Comparison of ENCODE assay signal across 9 cellular contexts in the genomic region with DNA sequence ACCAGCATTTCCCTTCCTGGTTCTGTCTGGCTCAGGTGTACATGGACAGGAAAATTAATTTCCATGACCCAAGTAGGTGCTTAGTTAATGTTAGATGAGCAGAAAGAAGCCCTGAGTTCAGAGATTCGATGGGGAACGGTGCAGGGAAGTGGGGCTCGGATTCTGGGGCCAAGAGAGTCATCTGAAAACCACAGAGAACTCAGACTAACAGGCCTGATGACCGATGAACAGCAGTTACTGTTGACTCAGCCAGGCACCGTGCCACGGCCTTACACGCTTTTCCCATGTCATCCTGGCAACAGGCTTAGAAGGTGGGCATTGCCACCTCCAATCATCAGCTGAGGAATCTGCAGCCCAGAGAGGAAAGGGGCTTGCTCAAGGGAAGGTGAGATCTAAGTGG. TPM values are rescaled to one million over a fixed set of nuclear protein-coding genes. Genes with fewer than 3 reads are reported as not detected.
A peak's percentile ranks its signal among the peaks of the same experiment; 100 is the strongest.
DNase-seq lines count a peak whose midpoint lies in the region; ATAC-seq and TF ChIP-seq lines count a peak whose summit lies in the region.
"Not testable (repeated sequence)": the region's sequence is repeated elsewhere in the genome, so short reads cannot be mapped to it uniquely, and the experiment has no call there.
"Had no signal": no experiment of that assay in that cellular context is flagged by ENCODE, and none has a peak within 500 bp of the region (broad histone marks: within the 10 kb centered on the region; RNA-seq: fewer than 3 reads in every experiment).

No MANE protein-coding gene starts in this region.

- in situ Hi-C loops in GM13977 (cut with MboI; ENCODE audit: low pct_unique_long_range_greater_than_20kb, low sequenced_read_pairs, unreplicated experiment) = loop anchor here (5.0 to 25.0 kb wide), 5 partner anchors 324 to 614 kb away; a partner anchor contains a TSS
- in situ Hi-C loops in brain microvascular endothelial cell (cut with HindIII; ENCODE audit: low pct_ligation_motif_present, low sequenced_read_pairs) = not testable (repeated sequence)

- not testable (repeated sequence) for H3K27me3 ChIP-seq in WERI-Rb-1 (ENCODE audit: insufficient read depth, low read depth, severe bottlenecking); brain microvascular endothelial cell (replicated peaks)

- intact Hi-C loops in mucosa of descending colon (cut with DNase I, micrococcal nuclease) = not testable (repeated sequence)

- ATAC-seq in mucosa of descending colon = peak; percentile 9

- H3K36me3 ChIP-seq in WERI-Rb-1 = peaks cover 46% of the 10 kb centered on the region
- peaks cover 19% of the 10 kb centered on the region for H3K36me3 ChIP-seq in brain microvascular endothelial cell (replicated peaks)
- peaks cover 11% of the 10 kb centered on the region for H3K36me3 ChIP-seq in mucosa of descending colon (ENCODE audit: low read depth)

- not testable (repeated sequence) for H3K27ac ChIP-seq in WERI-Rb-1, brain microvascular endothelial cell

- TF ChIP-seq CTCF in GM13977 (IDR thresholded peaks at IDR 0.05; ENCODE audit: extremely low read depth, insufficient read depth, missing control alignments); WERI-Rb-1 (IDR thresholded peaks at IDR 0.05; ENCODE audit: low read depth, low read length); brain microvascular endothelial cell (IDR thresholded peaks at IDR 0.05; ENCODE audit: low read depth, low read length, missing control alignments); fibroblast of the aortic adventitia (IDR thresholded peaks at IDR 0.05; ENCODE audit: insufficient read depth, low read length); mucosa of descending colon (IDR thresholded peaks at IDR 0.05): not testable (repeated sequence)

- H3K4me3 ChIP-seq in WERI-Rb-1 (ENCODE audit: low read depth, low read length); brain microvascular endothelial cell (ENCODE audit: low read depth, low read length); fibroblast of the aortic adventitia (ENCODE audit: low read depth, low read length); mucosa of descending colon: not testable (repeated sequence)

- H3K9me3 ChIP-seq in WERI-Rb-1 (ENCODE audit: severe bottlenecking); mucosa of descending colon: not testable (repeated sequence)

- peaks cover 19% of the 10 kb centered on the region for H3K4me1 ChIP-seq in mucosa of descending colon (ENCODE audit: low read depth)

- DNase-seq in AG08396 (ENCODE audit: low spot score) (peak; percentile 92), GM13977 (ENCODE audit: low spot score) (peak; percentile 58), NCI-H2171 treated with DMSO at 0.1 percent for 48 hours (lab: John Stamatoyannopoulos, UW) (peak; percentile 27), WERI-Rb-1 (peak; percentile 4), brain microvascular endothelial cell (peak; percentile 55), fibroblast of the aortic adventitia (ENCODE audit: low read depth) (peak; percentile 88), mucosa of descending colon (peak; percentile 70 to 82 (median 75))
- peak; percentile 23 for DNase-seq in stimulated activated CD8-positive, alpha-beta memory T cell treated with anti-CD3 and anti-CD28 coated beads, Interleukin-4, amount 100 ng/mL, for 48 hours

RNA-seq across cellular contexts. Expression of a gene that starts 10.0 kb away (rescaled TPM):
- total RNA-seq in fibroblast of the aortic adventitia (ENCODE audit: low replicate concordance) = 36.7 and 63.1 TPM in 2 replicates
- 100 to 1,000 TPM in 2 of 3 donors, 10 to 100 TPM in 1; 80.2 to 169 (median 104) TPM for total RNA-seq in mucosa of descending colon

RNA-seq across cellular contexts. Expression of a gene that starts 43.4 kb away (rescaled TPM):
- total RNA-seq in fibroblast of the aortic adventitia (ENCODE audit: low replicate concordance) (under 0.01 and 2,882 TPM in 2 replicates), mucosa of descending colon (1,000 to 10,000 TPM; 2,195 to 6,222 (median 2,378) TPM)
- total RNA-seq: right atrium auricular region had no signal

Comparison
In these comparisons a context has a peak if more than half of its experiments do, and no peak if none do; other contexts are left out.
1. DNase-seq: peak in every context shown above with its lines; median percentile 92 in AG08396; 88 in fibroblast of the aortic adventitia; 75 in mucosa of descending colon; 58 in GM13977; 55 in brain microvascular endothelial cell; 27 in NCI-H2171 treated with DMSO at 0.1 percent for 48 hours; 23 in stimulated activated CD8-positive, alpha-beta memory T cell treated with anti-CD3 and anti-CD28 coated beads, Interleukin-4, amount 100 ng/mL, for 48 hours; 4 in WERI-Rb-1.